Comparison of ENCODE assay signal across 12 cellular contexts in the genomic region with DNA sequence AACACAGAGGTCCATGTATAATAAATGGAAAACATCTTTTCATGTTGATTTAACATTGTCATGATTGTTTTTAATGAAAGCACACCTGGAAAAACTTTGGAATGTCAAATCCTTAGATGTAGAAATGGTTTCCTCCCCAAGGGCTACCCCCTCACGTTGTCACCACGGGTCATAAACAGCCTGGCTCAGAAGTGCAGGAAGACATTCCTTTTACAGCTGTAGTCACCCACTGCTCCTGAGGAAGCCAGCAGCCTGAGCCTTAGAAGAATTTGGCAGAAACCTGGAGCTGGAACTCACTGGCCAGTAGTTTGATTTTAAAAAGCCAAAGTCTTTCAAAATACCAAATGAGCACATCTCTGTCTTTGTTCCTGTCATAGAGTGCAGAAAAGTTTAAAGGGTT. TPM values are rescaled to one million over a fixed set of nuclear protein-coding genes. Genes with fewer than 3 reads are reported as not detected.
"Had no signal": no experiment of that assay in that cellular context is flagged by ENCODE, and none has a peak within 500 bp of the region (broad histone marks: within the 10 kb centered on the region; RNA-seq: fewer than 3 reads in every experiment).

No MANE protein-coding gene starts in this region.

- ATAC-seq: left colon; stimulated activated effector memory CD8-positive, alpha-beta T cell treated with anti-CD3 and anti-CD28 coated beads, Interleukin-12 subunit alpha, Interleukin-12 subunit beta, amount 100 ng/mL, for 72 hours had no signal

- H3K4me1 Mint-ChIP-seq: activated naive CD4-positive, alpha-beta T cell treated with anti-CD3 and anti-CD28 coated beads, Interleukin-2, amount 50 U/mL, for 24 hours; brain; immature natural killer cell; stimulated activated effector memory CD8-positive, alpha-beta T cell treated with anti-CD3 and anti-CD28 coated beads, Interleukin-12 subunit alpha, Interleukin-12 subunit beta, amount 100 ng/mL, for 72 hours had no signal

- H3K36me3 Mint-ChIP-seq: activated naive CD4-positive, alpha-beta T cell treated with anti-CD3 and anti-CD28 coated beads, Interleukin-2, amount 50 U/mL, for 24 hours; brain; immature natural killer cell; stimulated activated effector memory CD8-positive, alpha-beta T cell treated with anti-CD3 and anti-CD28 coated beads, Interleukin-12 subunit alpha, Interleukin-12 subunit beta, amount 100 ng/mL, for 72 hours had no signal

- H3K27me3 ChIP-seq: right atrium auricular region had no signal

- DNase-seq: activated CD4-positive, alpha-beta T cell treated with anti-CD3 and anti-CD28 coated beads, Interleukin-2, amount 50 U/mL, for 4 hours; activated CD4-positive, CD25-positive, alpha-beta regulatory T cell treated with anti-CD3 and anti-CD28 coated beads, Interleukin-2, amount 50 U/mL, for 72 hours; activated T-cell treated with anti-CD3 and anti-CD28 coated beads, Interleukin-2, amount 50 U/mL, for 1 hour; dermis blood vessel endothelial cell; immature natural killer cell; left colon; T-helper 9 cell had no signal

- H3K4me3 Mint-ChIP-seq: activated naive CD4-positive, alpha-beta T cell treated with anti-CD3 and anti-CD28 coated beads, Interleukin-2, amount 50 U/mL, for 24 hours; brain; immature natural killer cell; stimulated activated effector memory CD8-positive, alpha-beta T cell treated with anti-CD3 and anti-CD28 coated beads, Interleukin-12 subunit alpha, Interleukin-12 subunit beta, amount 100 ng/mL, for 72 hours had no signal

- H3K4me3 ChIP-seq: right atrium auricular region had no signal

- H3K27ac Mint-ChIP-seq: activated naive CD4-positive, alpha-beta T cell treated with anti-CD3 and anti-CD28 coated beads, Interleukin-2, amount 50 U/mL, for 24 hours; brain; immature natural killer cell; stimulated activated effector memory CD8-positive, alpha-beta T cell treated with anti-CD3 and anti-CD28 coated beads, Interleukin-12 subunit alpha, Interleukin-12 subunit beta, amount 100 ng/mL, for 72 hours had no signal

- H3K36me3 ChIP-seq: right atrium auricular region had no signal

- H3K9me3 Mint-ChIP-seq: activated naive CD4-positive, alpha-beta T cell treated with anti-CD3 and anti-CD28 coated beads, Interleukin-2, amount 50 U/mL, for 24 hours; brain; immature natural killer cell; stimulated activated effector memory CD8-positive, alpha-beta T cell treated with anti-CD3 and anti-CD28 coated beads, Interleukin-12 subunit alpha, Interleukin-12 subunit beta, amount 100 ng/mL, for 72 hours had no signal

- H3K9me3 ChIP-seq: right atrium auricular region had no signal

- FAIRE-seq: urothelium cell line had no signal

RNA-seq across cellular contexts. Expression of gene ADGRF5, which starts 23.7 kb away (rescaled TPM):
- polyA plus RNA-seq: immature natural killer cell had no signal
